Comparison of ENCODE assay signal across 33 cellular contexts in the genomic region with DNA sequence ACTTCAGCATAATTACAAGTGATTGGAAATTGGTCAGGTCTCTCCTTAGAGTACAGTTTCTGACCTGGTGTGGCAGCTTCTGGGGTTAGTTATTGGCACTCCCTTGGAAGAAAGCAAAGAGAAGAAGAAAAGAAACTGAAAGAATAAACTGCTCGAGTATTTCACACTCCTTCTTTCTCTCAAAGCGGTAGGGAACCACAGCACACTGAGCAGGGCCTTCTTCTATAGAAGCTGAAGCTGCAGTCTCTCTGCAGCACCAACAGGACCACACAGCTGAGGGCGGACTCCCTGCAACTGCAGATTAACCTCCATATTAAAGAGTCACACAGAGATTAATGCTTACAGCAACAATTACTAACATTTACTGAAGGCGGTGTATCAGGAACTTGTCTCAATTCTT.
A peak's percentile ranks its signal among the peaks of the same experiment; 100 is the strongest.
DNase-seq lines count a peak whose midpoint lies in the region; ATAC-seq, FAIRE-seq and TF ChIP-seq lines count a peak whose summit lies in the region.
"Had no signal": no experiment of that assay in that cellular context is flagged by ENCODE, and none has a peak within 500 bp of the region (broad histone marks: within the 10 kb centered on the region; RNA-seq: fewer than 3 reads in every experiment).

No MANE protein-coding gene starts in this region.

- H3K23me2 ChIP-seq in H1 (ENCODE audit: low read depth, low read length), result no peaks in the 10 kb centered on the region

- H3K4ac ChIP-seq in H1 (replicated peaks; ENCODE audit: insufficient read length, low read depth, low read length), result no peak overlapping the region

- no peak for TF ChIP-seq POLR2A in H1 (IDR thresholded peaks at IDR 0.05; ENCODE audit: control extremely low read depth in 1 of 2, low read depth in 2 of 2, low read length in 2 of 2)

- no peak overlapping the region for H3K18ac ChIP-seq in H1 (ENCODE audit: extremely low read depth, low read length)

- no peaks in the 10 kb centered on the region for H3K4me1 Mint-ChIP-seq in stimulated activated effector memory CD8-positive, alpha-beta T cell treated with anti-CD3 and anti-CD28 coated beads, Interleukin-12 subunit alpha, Interleukin-12 subunit beta, amount 100 ng/mL, for 72 hours

- peak overlapping the region; percentile 60 for H3K4me2 ChIP-seq in DND-41 (ENCODE audit: insufficient read depth, low read length)
- no peak overlapping the region for H3K4me2 ChIP-seq in H1 (ENCODE audit: insufficient read depth in 1 of 2, low read depth in 2 of 2, low read length in 2 of 2)
- H3K4me2 ChIP-seq: BLaER1 treated with 17β-estradiol and CSF1 and Interleukin-3, amounts not matched to agents 10 nM and 100 nM had no signal

- TF ChIP-seq EP300 in H1 (IDR thresholded peaks at IDR 0.05; ENCODE audit: borderline replicate concordance in 1 of 2, low read depth in 2 of 2, low read length in 2 of 2), result no peak

- peak; percentile 85 for ATAC-seq in DND-41 (ENCODE audit: insufficient read depth, low read depth)
- peak; percentile 73 for ATAC-seq in GM19351 (IDR thresholded peaks at IDR 0.05; ENCODE audit: unreplicated experiment)
- no peak for ATAC-seq in GM21515 (IDR thresholded peaks at IDR 0.05; ENCODE audit: unreplicated experiment)
- no peak for ATAC-seq in stimulated activated effector memory CD8-positive, alpha-beta T cell treated with anti-CD3 and anti-CD28 coated beads, Interleukin-12 subunit alpha, Interleukin-12 subunit beta, amount 100 ng/mL, for 72 hours
- no peak for ATAC-seq in heart right ventricle
- ATAC-seq: activated CD4-positive, CD25-positive, alpha-beta regulatory T cell treated with anti-CD3 and anti-CD28 coated beads, Interleukin-2, amount 50 U/mL, for 24 hours; activated CD8-positive, alpha-beta T cell treated with anti-CD3 and anti-CD28 coated beads, Interleukin-2, amount 10 ng/mL, durations not matched to agents 7 days and 5 days; body of pancreas; HepG2; left lobe of liver; upper lobe of right lung had no signal

- H3K27ac ChIP-seq in DND-41 (ENCODE audit: low read length) (peak overlapping the region; percentile 70), H1 (ENCODE audit: low read depth, low read length) (no peak overlapping the region), heart right ventricle (no peak overlapping the region)
- H3K27ac ChIP-seq: BLaER1 treated with 17β-estradiol and CSF1 and Interleukin-3, amounts not matched to agents 10 nM and 100 nM; body of pancreas; HL-60; Peyer's patch; prostate gland; sigmoid colon; suprapubic skin; upper lobe of right lung had no signal

- H3K9ac ChIP-seq in DND-41 (ENCODE audit: low read depth, low read length) (peak overlapping the region; percentile 44), H1 (replicated peaks in 1 of 4; ENCODE audit: extremely low read depth in 1 of 4, low read depth in 3 of 4, low read length in 3 of 4) (no peak overlapping the region)
- H3K9ac ChIP-seq: BLaER1 treated with 17β-estradiol and CSF1 and Interleukin-3, amounts not matched to agents 10 nM and 100 nM had no signal

- 75% methylated on average over 4 of the region's 4 CpGs; no CpG with 5 or more reads in 1 of the 2 experiments for WGBS in H1 (ENCODE audit: extremely low coverage in 1 of 2, insufficient coverage in 1 of 2, insufficient read length in 1 of 2, insufficient replicate concordance in 2 of 2, low coverage in 1 of 2, low lambda C conversion rate in 2 of 2, missing lambda C conversion rate in 1 of 2), 2 experiments
- WGBS in heart right ventricle, 2 donors, result 86 to 88% methylated on average over 4 of the region's 4 CpGs

- H3K4me1 ChIP-seq in DND-41 (ENCODE audit: insufficient read depth, low read length), result peaks cover 8% of the 10 kb centered on the region
- no peaks in the 10 kb centered on the region for H3K4me1 ChIP-seq in H1 (replicated peaks in 1 of 4; ENCODE audit: control insufficient read depth in 3 of 4, insufficient read depth in 4 of 4, low read length in 3 of 4)
- H3K4me1 ChIP-seq in heart right ventricle, result no peaks in the 10 kb centered on the region
- H3K4me1 ChIP-seq: BLaER1 treated with 17β-estradiol and CSF1 and Interleukin-3, amounts not matched to agents 10 nM and 100 nM; body of pancreas; Peyer's patch; prostate gland; sigmoid colon; suprapubic skin; upper lobe of right lung had no signal

- H3K14ac ChIP-seq in H1 (ENCODE audit: insufficient read length), result no peak overlapping the region

- H3K79me2 ChIP-seq in DND-41 (ENCODE audit: insufficient read depth, low read length) (no peaks in the 10 kb centered on the region), H1 (ENCODE audit: control insufficient read depth in 1 of 2, insufficient read depth in 2 of 2, low read length in 2 of 2) (no peaks in the 10 kb centered on the region)

- peak overlapping the region; percentile 82 for H2AFZ ChIP-seq in DND-41 (ENCODE audit: low read depth, low read length)
- no peak overlapping the region; the same call in 1 of the 2 replicates for H2AFZ ChIP-seq in H1 (ENCODE audit: low read length)

- no peaks in the 10 kb centered on the region for H3K36me3 ChIP-seq in DND-41 (ENCODE audit: insufficient read depth, low read length)
- no peaks in the 10 kb centered on the region for H3K36me3 ChIP-seq in H1 (ENCODE audit: control insufficient read depth in 2 of 4, insufficient read depth in 4 of 4, low read length in 3 of 4)
- H3K36me3 ChIP-seq in heart right ventricle, result no peaks in the 10 kb centered on the region
- H3K36me3 ChIP-seq: BLaER1 treated with 17β-estradiol and CSF1 and Interleukin-3, amounts not matched to agents 10 nM and 100 nM; prostate gland; sigmoid colon; suprapubic skin; upper lobe of right lung had no signal

- H3K9me3 ChIP-seq in DND-41 (ENCODE audit: insufficient read depth, low read length, severe bottlenecking), result no peaks in the 10 kb centered on the region
- no peaks in the 10 kb centered on the region for H3K9me3 ChIP-seq in H1 (ENCODE audit: insufficient read depth in 2 of 2, low read depth in 1 of 2, low read length in 1 of 2)
- no peaks in the 10 kb centered on the region for H3K9me3 ChIP-seq in heart right ventricle
- H3K9me3 ChIP-seq: BLaER1 treated with 17β-estradiol and CSF1 and Interleukin-3, amounts not matched to agents 10 nM and 100 nM; body of pancreas; Peyer's patch; prostate gland; sigmoid colon; suprapubic skin; upper lobe of right lung had no signal

- H4K8ac ChIP-seq in H1 (ENCODE audit: extremely low read depth, insufficient read depth, low read length), result no peak overlapping the region

- TF ChIP-seq CTCF in DND-41 (IDR thresholded peaks at IDR 0.05; ENCODE audit: borderline replicate concordance, extremely low read depth, low read length, poor library complexity, severe bottlenecking) (no peak), H1 (IDR thresholded peaks at IDR 0.05; ENCODE audit: control extremely low read depth in 1 of 3, insufficient read depth in 1 of 3, low read depth in 1 of 3, low read length in 3 of 3) (no peak), heart right ventricle (IDR thresholded peaks at IDR 0.05) (no peak)

- H3K23ac ChIP-seq in H1 (ENCODE audit: insufficient read length), result no peak overlapping the region

- H3K4me3 Mint-ChIP-seq in stimulated activated effector memory CD8-positive, alpha-beta T cell treated with anti-CD3 and anti-CD28 coated beads, Interleukin-12 subunit alpha, Interleukin-12 subunit beta, amount 100 ng/mL, for 72 hours, result no peak overlapping the region
- H3K4me3 Mint-ChIP-seq: activated CD8-positive, alpha-beta T cell treated with anti-CD3 and anti-CD28 coated beads, Interleukin-2, amount 10 ng/mL, durations not matched to agents 7 days and 5 days; H9 had no signal

- no peak overlapping the region for H2BK120ac ChIP-seq in H1 (replicated peaks; ENCODE audit: low read depth, low read length)

- no peaks in the 10 kb centered on the region for H3K9me3 Mint-ChIP-seq in stimulated activated effector memory CD8-positive, alpha-beta T cell treated with anti-CD3 and anti-CD28 coated beads, Interleukin-12 subunit alpha, Interleukin-12 subunit beta, amount 100 ng/mL, for 72 hours
- H3K9me3 Mint-ChIP-seq: H9 had no signal

- H3K27me3 ChIP-seq in DND-41 (ENCODE audit: insufficient read depth, low read length, poor library complexity) (no peaks in the 10 kb centered on the region), H1 (replicated peaks in 1 of 4; ENCODE audit: control insufficient read depth in 3 of 4, extremely low read depth in 1 of 4, insufficient read depth in 3 of 4, low read length in 3 of 4) (no peaks in the 10 kb centered on the region), heart right ventricle (peaks cover 0 to 6% (median 0%) of the 10 kb centered on the region in 7 donors)
- H3K27me3 ChIP-seq: BLaER1 treated with 17β-estradiol and CSF1 and Interleukin-3, amounts not matched to agents 10 nM and 100 nM; body of pancreas; dorsolateral prefrontal cortex; Peyer's patch; sigmoid colon; suprapubic skin; upper lobe of right lung had no signal

- H3K79me1 ChIP-seq in H1 (ENCODE audit: low read depth, low read length), result no peaks in the 10 kb centered on the region; the same call in 1 of the 2 replicates

- no peak overlapping the region for H3K56ac ChIP-seq in H1 (replicated peaks; ENCODE audit: insufficient read length, low read depth, low read length)

- no peak overlapping the region for H4K91ac ChIP-seq in H1 (replicated peaks; ENCODE audit: insufficient read length, low read length)

- H2BK20ac ChIP-seq in H1 (ENCODE audit: low read length), result no peak overlapping the region

- no peak for TF ChIP-seq RAD21 in H1 (IDR thresholded peaks at IDR 0.05 in 1 of 2, conservative IDR thresholded peaks at IDR 0.05 in 1 of 2; ENCODE audit: low read depth in 2 of 2, low read length in 2 of 2)

- H3K27ac Mint-ChIP-seq in stimulated activated effector memory CD8-positive, alpha-beta T cell treated with anti-CD3 and anti-CD28 coated beads, Interleukin-12 subunit alpha, Interleukin-12 subunit beta, amount 100 ng/mL, for 72 hours, result no peak overlapping the region
- H3K27ac Mint-ChIP-seq: activated CD8-positive, alpha-beta T cell treated with anti-CD3 and anti-CD28 coated beads, Interleukin-2, amount 10 ng/mL, durations not matched to agents 7 days and 5 days had no signal

- H2BK15ac ChIP-seq in H1 (ENCODE audit: low read length), result no peak overlapping the region

- POLR2A ChIA-PET in H1 (lab: Charles Lee; ENCODE audit: partially characterized antibody), result interaction anchor here (1.4 kb wide), 1 partner anchor 9 kb away, joined by 4 read pairs; no protein-coding TSS in a partner anchor

- no peaks in the 10 kb centered on the region for H4K20me1 ChIP-seq in DND-41 (ENCODE audit: insufficient read depth, low read length)
- H4K20me1 ChIP-seq in H1 (replicated peaks in 1 of 2; ENCODE audit: control insufficient read depth in 1 of 2, insufficient read depth in 2 of 2, low read length in 2 of 2), result no peaks in the 10 kb centered on the region
- H4K20me1 ChIP-seq: BLaER1 treated with 17β-estradiol and CSF1 and Interleukin-3, amounts not matched to agents 10 nM and 100 nM had no signal

- H2AK5ac ChIP-seq in H1 (ENCODE audit: low read depth, low read length), result no peak overlapping the region

- DNase-seq in DND-41, result peak; percentile 25
- DNase-seq in NAMALWA (ENCODE audit: low spot score), result peak; percentile 6
- DNase-seq in H1 (ENCODE audit: low read depth in 1 of 2, low spot score in 2 of 2), result no peak
- DNase-seq in activated T-cell treated with anti-CD3 and anti-CD28 coated beads for 4 hours, result no peak
- DNase-seq in stimulated activated effector memory CD8-positive, alpha-beta T cell treated with anti-CD3 and anti-CD28 coated beads, Interleukin-12 subunit alpha, Interleukin-12 subunit beta, amount 100 ng/mL, for 72 hours (ENCODE audit: low spot score in 2 of 2), result no peak
- no peak for DNase-seq in heart right ventricle
- DNase-seq: activated CD8-positive, alpha-beta T cell treated with anti-CD3 and anti-CD28 coated beads, Interleukin-2, amount 10 ng/mL, durations not matched to agents 7 days and 5 days; activated gamma-delta T cell treated with Interleukin-2 at 50 U/mL for 16 hours; activated T-cell treated with anti-CD3 and anti-CD28 coated beads, Interleukin-2, amount 50 U/mL, for 1 hour; body of pancreas; DMS79 treated with DMSO at 0.1 percent for 48 hours; dorsolateral prefrontal cortex; H9; NCI-H1048; NCI-H1694; NCI-H510A treated with DMSO at 0.1 percent for 48 hours; NK-92 treated with Interleukin-12 subunit alpha and Interleukin-12 subunit beta, amount 100 ng/mL, for 24 hours; nucleus accumbens; Peyer's patch; SIG-M5; sigmoid colon; stimulated activated naive CD4-positive, alpha-beta T cell; SW 1271; upper lobe of right lung had no signal

- FAIRE-seq in H1 (lab: Jason Lieb, UNC), result peak; percentile 58
- FAIRE-seq: HepG2 had no signal

- CTCF ChIA-PET in H1 (lab: Charles Lee; ENCODE audit: partially characterized antibody), result interaction anchor here (1.0 kb wide), 1 partner anchor 8 kb away, joined by 3 read pairs; no protein-coding TSS in a partner anchor

- H2BK12ac ChIP-seq in H1 (ENCODE audit: low read depth, low read length), result no peak overlapping the region

- H3K4me3 ChIP-seq in DND-41 (ENCODE audit: low read depth in 1 of 2, low read length in 2 of 2) (peak overlapping the region in 1 of 2 experiments; percentile 44; a peak in 2 of 4 replicates), H1 (ENCODE audit: extremely low read depth in 1 of 4, insufficient read depth in 2 of 4, low read depth in 3 of 4, low read length in 4 of 4) (no peak overlapping the region), heart right ventricle (no peak overlapping the region)
- H3K4me3 ChIP-seq: BLaER1 treated with 17β-estradiol and CSF1 and Interleukin-3, amounts not matched to agents 10 nM and 100 nM; body of pancreas; Peyer's patch; prostate gland; sigmoid colon; suprapubic skin; upper lobe of right lung had no signal

- H4K5ac ChIP-seq in H1 (ENCODE audit: insufficient read length, low read depth, low read length), result no peak overlapping the region

- H2BK5ac ChIP-seq in H1 (ENCODE audit: low read depth, low read length), result no peak overlapping the region

- intact Hi-C loops in heart right ventricle (cut with DNase I), result no loop called here

- H3K36me3 Mint-ChIP-seq in stimulated activated effector memory CD8-positive, alpha-beta T cell treated with anti-CD3 and anti-CD28 coated beads, Interleukin-12 subunit alpha, Interleukin-12 subunit beta, amount 100 ng/mL, for 72 hours, result no peaks in the 10 kb centered on the region

Comparison
In these comparisons a context has a peak if more than half of its experiments do, and no peak if none do; other contexts are left out.
1. ATAC-seq: peak in DND-41 (single experiment) and GM19351 (single experiment); none in GM21515 (single experiment), stimulated activated effector memory CD8-positive, alpha-beta T cell treated with anti-CD3 and anti-CD28 coated beads, Interleukin-12 subunit alpha, Interleukin-12 subunit beta, amount 100 ng/mL, for 72 hours (single experiment) and heart right ventricle (0 of 8).
2. DNase-seq: peak in DND-41 (single experiment) and NAMALWA (single experiment); none in H1 (0 of 2), activated T-cell treated with anti-CD3 and anti-CD28 coated beads for 4 hours (single experiment), stimulated activated effector memory CD8-positive, alpha-beta T cell treated with anti-CD3 and anti-CD28 coated beads, Interleukin-12 subunit alpha, Interleukin-12 subunit beta, amount 100 ng/mL, for 72 hours (0 of 2) and heart right ventricle (0 of 2).